10 cellular contexts compared by ENCODE assay signal in the genomic region with DNA sequence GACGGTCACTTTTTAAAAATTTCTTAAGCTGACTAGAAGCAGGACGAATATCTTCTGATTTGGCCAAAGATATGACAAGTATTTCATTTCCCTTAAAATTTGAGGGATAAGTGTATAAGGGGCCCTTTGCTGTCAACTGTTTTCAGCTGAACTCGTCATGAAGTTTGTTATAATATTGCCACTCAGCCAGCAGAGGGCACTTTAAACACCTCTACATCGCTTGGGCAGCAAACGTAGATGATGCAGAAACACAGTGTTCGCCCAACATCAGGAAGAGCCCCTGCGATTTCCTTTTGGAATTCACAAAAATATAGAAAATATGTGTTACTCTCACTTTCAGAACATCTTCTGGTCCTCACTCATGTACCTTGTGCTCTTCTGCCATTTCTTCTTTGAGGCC.
DNase-seq lines count a peak whose midpoint lies in the region; ATAC-seq, FAIRE-seq and TF ChIP-seq lines count a peak whose summit lies in the region.
"Had no signal": no experiment of that assay in that cellular context is flagged by ENCODE, and none has a peak within 500 bp of the region (broad histone marks: within the 10 kb centered on the region; RNA-seq: fewer than 3 reads in every experiment).

No MANE protein-coding gene starts in this region.

- no peak overlapping the region for H3K4me3 ChIP-seq in Caco-2 (ENCODE audit: low read depth, low read length)
- no peak overlapping the region for H3K4me3 ChIP-seq in OCI-LY1 (ENCODE audit: low read depth, low read length, poor library complexity, severe bottlenecking)
- no peak overlapping the region for H3K4me3 ChIP-seq in hepatocyte

- TF ChIP-seq CTCF in Caco-2 (IDR thresholded peaks at IDR 0.05; ENCODE audit: insufficient read depth in 1 of 2, low read depth in 1 of 2, low read length in 1 of 2, severe bottlenecking in 1 of 2, unreplicated experiment in 1 of 2), result peak; percentile 22 to 42
- peak; percentile 41 for TF ChIP-seq CTCF in OCI-LY1 (IDR thresholded peaks at IDR 0.05; ENCODE audit: low read length)
- TF ChIP-seq CTCF in hepatocyte (IDR thresholded peaks at IDR 0.05; ENCODE audit: poor library complexity), result peak; percentile 35

- H3K36me3 Mint-ChIP-seq in Caco-2 (ENCODE audit: insufficient read depth, unreplicated experiment), result no peaks in the 10 kb centered on the region

- H3K36me3 ChIP-seq in Caco-2 (ENCODE audit: control insufficient read depth, insufficient read depth, low read length) (no peaks in the 10 kb centered on the region), OCI-LY1 (ENCODE audit: insufficient read depth, low read length) (no peaks in the 10 kb centered on the region), hepatocyte (replicated peaks; ENCODE audit: insufficient read depth, low read depth) (no peaks in the 10 kb centered on the region)

- H4K20me1 ChIP-seq in OCI-LY1 (ENCODE audit: insufficient read depth, low read length) (no peaks in the 10 kb centered on the region), hepatocyte (ENCODE audit: insufficient read depth, poor library complexity, severe bottlenecking) (no peaks in the 10 kb centered on the region)

- FAIRE-seq in GM18507 (lab: Jason Lieb, UNC), result peak; percentile 62

- H3K27me3 Mint-ChIP-seq in Caco-2 (ENCODE audit: insufficient read depth, unreplicated experiment), result no peaks in the 10 kb centered on the region

- DNase-seq in Caco-2, result peak in 1 of 2 experiments; percentile 4
- DNase-seq in GM18507 (ENCODE audit: extremely low spot score, insufficient read length, low read depth), result no peak
- DNase-seq in hepatocyte (ENCODE audit: low spot score), result peak; percentile 38
- no peak for DNase-seq in NCI-H774 (lab: John Stamatoyannopoulos, UW)
- no peak for DNase-seq in HuH-7.5 (ENCODE audit: low spot score)
- DNase-seq: NCI-H187 had no signal

- CTCF ChIA-PET in Caco-2 (lab: Charles Lee), result no interaction called here

- H3K4me3 Mint-ChIP-seq in Caco-2 (ENCODE audit: unreplicated experiment), result no peak overlapping the region

- no peaks in the 10 kb centered on the region for H3F3A ChIP-seq in OCI-LY1 (ENCODE audit: insufficient read depth, low read length)

- H3K9ac ChIP-seq in OCI-LY1 (ENCODE audit: low read length), result no peak overlapping the region

- H3K9me3 ChIP-seq in Caco-2 (no peaks in the 10 kb centered on the region), OCI-LY1 (ENCODE audit: low read length) (no peaks in the 10 kb centered on the region), hepatocyte (ENCODE audit: low read depth) (no peaks in the 10 kb centered on the region)

- H3K4me1 Mint-ChIP-seq in Caco-2 (ENCODE audit: low read depth, unreplicated experiment), result no peaks in the 10 kb centered on the region

- H3K4me2 ChIP-seq in OCI-LY1 (ENCODE audit: low read length) (no peak overlapping the region), hepatocyte (no peak overlapping the region)

- H3K9me3 Mint-ChIP-seq in Caco-2 (ENCODE audit: unreplicated experiment), result no peaks in the 10 kb centered on the region
- H3K9me3 Mint-ChIP-seq: activated T-helper 2 cell treated with anti-CD3 and anti-CD28 coated beads, Interferon-gamma antibody, Interleukin-2, Interleukin-4, amounts not matched to agents 10 μg/mL and 5 μg/mL and 100 μg/mL, durations not matched to agents 14 hours and 24 hours and 36 hours had no signal

- intact Hi-C loops in Caco-2 (cut with micrococcal nuclease; ENCODE audit: unreplicated experiment), result loop anchor here (1.0 kb wide), 2 partner anchors 74 to 126 kb away; no protein-coding TSS in a partner anchor

- WGBS in hepatocyte (ENCODE audit: low lambda C conversion rate, missing lambda C conversion rate), result 35% methylated on average over 7 of the region's 7 CpGs

- H3K9me2 ChIP-seq in OCI-LY1 (ENCODE audit: low read depth, low read length) (no peaks in the 10 kb centered on the region), hepatocyte (replicated peaks; ENCODE audit: insufficient read depth) (no peaks in the 10 kb centered on the region)

- H2AFZ ChIP-seq in OCI-LY1 (ENCODE audit: low read length) (no peak overlapping the region), hepatocyte (no peak overlapping the region)

- H3K79me2 ChIP-seq in OCI-LY1 (ENCODE audit: insufficient read depth, low read length) (no peaks in the 10 kb centered on the region), hepatocyte (no peaks in the 10 kb centered on the region)

- no peak for ATAC-seq in HG03045 (IDR thresholded peaks at IDR 0.05; ENCODE audit: unreplicated experiment)
- ATAC-seq in GM21737 (IDR thresholded peaks at IDR 0.05; ENCODE audit: unreplicated experiment), result no peak

- no peak overlapping the region for H3K27ac Mint-ChIP-seq in Caco-2 (ENCODE audit: unreplicated experiment)
- H3K27ac Mint-ChIP-seq: activated T-helper 2 cell treated with anti-CD3 and anti-CD28 coated beads, Interferon-gamma antibody, Interleukin-2, Interleukin-4, amounts not matched to agents 10 μg/mL and 5 μg/mL and 100 μg/mL, durations not matched to agents 14 hours and 24 hours and 36 hours had no signal

- no TSS peak for BruUV-seq in Caco-2 (replicated peaks; lab: Mats Ljungman, UMichigan)

- no peaks in the 10 kb centered on the region for H3K27me3 ChIP-seq in Caco-2 (replicated peaks; ENCODE audit: control insufficient read depth, insufficient read depth, low read length)
- no peaks in the 10 kb centered on the region for H3K27me3 ChIP-seq in OCI-LY1 (ENCODE audit: insufficient read depth, low read length)
- no peaks in the 10 kb centered on the region for H3K27me3 ChIP-seq in hepatocyte

- H3K27ac ChIP-seq in OCI-LY1 (ENCODE audit: low read depth, low read length, poor library complexity, severe bottlenecking), result no peak overlapping the region
- H3K27ac ChIP-seq in hepatocyte, result no peak overlapping the region

- H3K4me1 ChIP-seq in Caco-2, result no peaks in the 10 kb centered on the region
- no peaks in the 10 kb centered on the region for H3K4me1 ChIP-seq in OCI-LY1 (ENCODE audit: insufficient read depth, low read length, severe bottlenecking)
- no peaks in the 10 kb centered on the region for H3K4me1 ChIP-seq in hepatocyte (ENCODE audit: insufficient read depth)

- POLR2A ChIA-PET in Caco-2 (lab: Charles Lee), result no interaction called here
